In genomic region chr2:28949190-28949589, GRCh38 we compare ENCODE assay signal across 28 cellular contexts. TPM values are rescaled to one million over a fixed set of nuclear protein-coding genes. Genes with fewer than 3 reads are reported as not detected.
"Had no signal": no experiment of that assay in that cellular context is flagged by ENCODE, and none has a peak within 500 bp of the region (broad histone marks: within the 10 kb centered on the region; RNA-seq: fewer than 3 reads in every experiment).

No MANE protein-coding gene starts in this region.

- H3K4me2 ChIP-seq: hepatocyte had no signal

- H3K27ac ChIP-seq: dorsolateral prefrontal cortex, esophagus muscularis mucosa, foreskin keratinocyte, gastroesophageal sphincter, heart left ventricle, hepatocyte, left lung, prostate gland, right atrium auricular region, sigmoid colon, suprapubic skin had no signal

- H3K9me3 ChIP-seq: esophagus muscularis mucosa, gastroesophageal sphincter, left lung, prostate gland, right atrium auricular region, sigmoid colon, suprapubic skin had no signal

- H3K27me3 ChIP-seq: dorsolateral prefrontal cortex, esophagus muscularis mucosa, foreskin keratinocyte, gastroesophageal sphincter, heart left ventricle, hepatocyte, left lung, right atrium auricular region, sigmoid colon, suprapubic skin had no signal

- H2AFZ ChIP-seq: hepatocyte had no signal

- H3K27ac Mint-ChIP-seq: mesothelial cell of epicardium; nephron; stimulated activated memory B cell treated with anti-CD40 and anti-IgM and Interleukin-4, amounts not matched to agents 10 μg/mL and 1 μg/mL and 100 μg/mL, for 72 hours; type B pancreatic cell had no signal

- H3K79me2 ChIP-seq: hepatocyte had no signal

- FAIRE-seq: colon, endothelial cell of umbilical vein, islet of Langerhans had no signal

- DNase-seq: dorsolateral prefrontal cortex; effector CD4-positive, alpha-beta T cell; heart left ventricle; left cardiac atrium; left lung; mesenchymal stem cell; naive thymus-derived CD4-positive, alpha-beta T cell; nucleus accumbens; sigmoid colon; stimulated activated CD4-positive, alpha-beta T cell treated with anti-CD3 and anti-CD28 coated beads, Interleukin-4, amount 100 ng/mL, for 4 hours; stimulated activated naive CD8-positive, alpha-beta T cell treated with anti-CD3 and anti-CD28 coated beads, Interleukin-15, Interleukin-2, amounts not matched to agents 100 U/mL and 50 U/mL, for 24 hours had no signal

- H3K27me3 Mint-ChIP-seq: naive thymus-derived CD4-positive, alpha-beta T cell; stimulated activated memory B cell treated with anti-CD40 and anti-IgM and Interleukin-4, amounts not matched to agents 10 μg/mL and 1 μg/mL and 100 μg/mL, for 72 hours; type B pancreatic cell had no signal

- H3K36me3 ChIP-seq: prostate gland had no signal

- H3K4me3 ChIP-seq: dorsolateral prefrontal cortex, esophagus muscularis mucosa, gastroesophageal sphincter, heart left ventricle, hepatocyte, left lung, prostate gland, right atrium auricular region, sigmoid colon, suprapubic skin had no signal

- H3K4me1 Mint-ChIP-seq: mesothelial cell of epicardium, nephron had no signal

- ATAC-seq: foreskin keratinocyte; gastroesophageal sphincter; heart left ventricle; left cardiac atrium; left lung; naive thymus-derived CD4-positive, alpha-beta T cell; stimulated activated memory B cell treated with anti-CD40 and anti-IgM and Interleukin-4, amounts not matched to agents 10 μg/mL and 1 μg/mL and 100 μg/mL, for 72 hours had no signal

- H3K4me1 ChIP-seq: foreskin keratinocyte, gastroesophageal sphincter, prostate gland, right atrium auricular region had no signal

- H3K4me3 Mint-ChIP-seq: mesothelial cell of epicardium; naive thymus-derived CD4-positive, alpha-beta T cell; nephron; stimulated activated memory B cell treated with anti-CD40 and anti-IgM and Interleukin-4, amounts not matched to agents 10 μg/mL and 1 μg/mL and 100 μg/mL, for 72 hours; type B pancreatic cell had no signal

- H3K9me3 Mint-ChIP-seq: naive thymus-derived CD4-positive, alpha-beta T cell; stimulated activated memory B cell treated with anti-CD40 and anti-IgM and Interleukin-4, amounts not matched to agents 10 μg/mL and 1 μg/mL and 100 μg/mL, for 72 hours had no signal

RNA-seq across cellular contexts. Expression of gene TOGARAM2, which starts 31.9 kb away (rescaled TPM):
- total RNA-seq: endothelial cell of umbilical vein, epithelial cell of proximal tubule, kidney epithelial cell, osteocyte had no signal
- polyA plus RNA-seq: endothelial cell of umbilical vein had no signal
